ENCODE assay signal across 16 cellular contexts in the genomic region with DNA sequence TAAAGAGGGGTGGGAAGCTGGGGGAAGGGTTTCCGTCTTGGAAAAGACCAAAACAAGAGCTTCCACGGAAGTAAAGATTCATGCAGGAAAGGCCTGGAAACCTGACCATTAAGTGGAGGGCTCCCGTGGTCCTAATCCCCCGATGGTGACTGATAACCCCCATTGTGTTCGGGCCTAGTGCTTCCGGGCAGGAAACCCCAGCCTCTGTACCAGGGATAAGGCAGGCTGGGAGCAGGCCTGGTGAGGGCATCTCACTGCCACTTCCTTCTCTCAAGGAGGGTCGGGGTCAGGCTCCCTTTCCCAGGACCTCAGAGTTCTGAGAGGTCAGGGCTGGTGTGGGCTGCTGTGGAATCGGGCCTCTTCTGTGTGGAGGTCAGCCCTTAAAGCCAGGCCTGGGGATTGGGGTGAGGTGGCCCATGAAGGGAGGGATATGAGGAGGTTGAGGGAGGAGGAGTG.
DNase-seq lines count a peak whose midpoint lies in the region; ATAC-seq, FAIRE-seq and TF ChIP-seq lines count a peak whose summit lies in the region.
"Had no signal": no experiment of that assay in that cellular context is flagged by ENCODE, and none has a peak within 500 bp of the region (broad histone marks: within the 10 kb centered on the region; RNA-seq: fewer than 3 reads in every experiment).

No MANE protein-coding gene starts in this region.

- H3K9me1 ChIP-seq in K562 (ENCODE audit: control insufficient read depth, insufficient read depth, low read length): no peaks in the 10 kb centered on the region

- peak overlapping the region in 1 of 2 donors; percentile 60 for H3K27ac Mint-ChIP-seq in effector memory CD8-positive, alpha-beta T cell

- H3K27me3 ChIP-seq in K562 (ENCODE audit: control insufficient read depth in 2 of 2, insufficient read depth in 2 of 2, low read length in 2 of 2): no peaks in the 10 kb centered on the region
- no peaks in the 10 kb centered on the region for H3K27me3 ChIP-seq in upper lobe of right lung
- H3K27me3 ChIP-seq: SJCRH30 had no signal

- H3K4me2 ChIP-seq in K562 (ENCODE audit: insufficient read depth, low read length): no peak overlapping the region

- no peaks in the 10 kb centered on the region for H3K27me3 Mint-ChIP-seq in effector memory CD8-positive, alpha-beta T cell

- H3K4me3 ChIP-seq in K562 (no peak overlapping the region), mesodermal cell (ENCODE audit: extremely low read depth, insufficient read depth, low read length, poor library complexity, severe bottlenecking) (no peak overlapping the region), upper lobe of right lung (no peak overlapping the region)
- H3K4me3 ChIP-seq: SJCRH30 had no signal

- no peak for TF ChIP-seq RAD21 in K562 (CRISPR knock-in tag; conservative IDR thresholded peaks at IDR 0.05 in 1 of 2, IDR thresholded peaks at IDR 0.05 in 1 of 2)

- H3K9ac ChIP-seq in K562 (ENCODE audit: insufficient read depth in 1 of 2, low read depth in 2 of 2, low read length in 2 of 2): no peak overlapping the region

- in situ Hi-C loops in K562 (cut with MboI): no loop called here

- H3K4me3 Mint-ChIP-seq in effector memory CD8-positive, alpha-beta T cell: no peak overlapping the region

- CTCF ChIA-PET in K562 (lab: Yijun Ruan, JAX; ENCODE audit: low intra/inter-chr PET ratio): no interaction called here

- no peaks in the 10 kb centered on the region for H3K4me1 ChIP-seq in K562 (replicated peaks in 1 of 2; ENCODE audit: control insufficient read depth in 2 of 2, insufficient read depth in 2 of 2, low read length in 2 of 2)
- no peaks in the 10 kb centered on the region for H3K4me1 ChIP-seq in mesodermal cell (ENCODE audit: control insufficient read depth, insufficient read depth, low read length, poor library complexity, severe bottlenecking)
- H3K4me1 ChIP-seq in upper lobe of right lung: no peaks in the 10 kb centered on the region
- H3K4me1 ChIP-seq: Caco-2, SJCRH30 had no signal

- POLR2A ChIA-PET in K562 (lab: Yijun Ruan, JAX): no interaction called here

- no peaks in the 10 kb centered on the region; the same call in 1 of the 2 replicates for H3K9me3 ChIP-seq in K562 (replicated peaks; ENCODE audit: control insufficient read depth, insufficient read depth, low read depth, low read length)
- H3K9me3 ChIP-seq in mesodermal cell (ENCODE audit: control insufficient read depth, low read length): no peaks in the 10 kb centered on the region
- no peaks in the 10 kb centered on the region for H3K9me3 ChIP-seq in upper lobe of right lung
- H3K9me3 ChIP-seq: Caco-2, SJCRH30 had no signal

- intact Hi-C loops in K562 (cut with micrococcal nuclease): no loop called here
- intact Hi-C loops in upper lobe of right lung (cut with DNase I): no loop called here

- no TSS peak for BruUV-seq in K562 (replicated peaks; lab: Mats Ljungman, UMichigan)

- TF ChIP-seq CTCF in K562 (IDR thresholded peaks at IDR 0.05 in 2 of 3, conservative IDR thresholded peaks at IDR 0.05 in 1 of 3; ENCODE audit: insufficient read depth in 2 of 3, low read depth in 1 of 3, low read length in 3 of 3) (no peak), upper lobe of right lung (IDR thresholded peaks at IDR 0.05) (no peak)

- H4K20me1 ChIP-seq in K562 (replicated peaks; ENCODE audit: control insufficient read depth, insufficient read depth, low read length): no peaks in the 10 kb centered on the region

- no peak for TF ChIP-seq EP300 in K562 (IDR thresholded peaks at IDR 0.05; ENCODE audit: low read length)

- peaks cover 0 to 2% of the 10 kb centered on the region in 2 donors for H3K9me3 Mint-ChIP-seq in effector memory CD8-positive, alpha-beta T cell

- no peak for TF ChIP-seq POLR2A in K562 (conservative IDR thresholded peaks at IDR 0.05)

- 63% methylated on average over 8 of the region's 8 CpGs for WGBS in K562 (ENCODE audit: insufficient coverage, low coverage, missing lambda C conversion rate)
- WGBS in mesodermal cell (ENCODE audit: insufficient coverage in 2 of 2), 2 experiments: 66 to 71% methylated on average over 3 to 7 of the region's 8 CpGs

- DNase-seq in K562 (ENCODE audit: extremely low read depth in 1 of 4, low spot score in 3 of 4) (no peak), upper lobe of right lung (no peak), inferior parietal cortex (ENCODE audit: extremely low spot score) (no peak)
- DNase-seq in activated CD4-positive, alpha-beta T cell treated with anti-CD3 and anti-CD28 coated beads, Interleukin-2, amount 50 U/mL, for 1 hour: no peak
- no peak for DNase-seq in effector memory CD8-positive, alpha-beta T cell
- DNase-seq: Caco-2, DMS153, KG1, NCI-H1436, NCI-H2029 treated with DMSO at 0.1 percent for 48 hours, NCI-H510A, NCI-H774, RPMI8226, SJCRH30 had no signal

- peak overlapping the region; percentile 2; the same call in 1 of the 2 replicates for H2AFZ ChIP-seq in K562 (ENCODE audit: low read depth, low read length)

- H3K36me3 Mint-ChIP-seq in effector memory CD8-positive, alpha-beta T cell (ENCODE audit: insufficient read depth): no peaks in the 10 kb centered on the region

- H3K27ac ChIP-seq in K562 (ENCODE audit: extremely low read depth, low read depth, low read length) (no peak overlapping the region), mesodermal cell (ENCODE audit: low read depth, low read length, severe bottlenecking) (peak overlapping the region; percentile 59), upper lobe of right lung (no peak overlapping the region)
- H3K27ac ChIP-seq: SJCRH30 had no signal

- no peaks in the 10 kb centered on the region for H3K79me2 ChIP-seq in K562 (ENCODE audit: control insufficient read depth, insufficient read depth, low read length)

- ATAC-seq in K562 (no peak), esophagus mucosa (peak; percentile 33), upper lobe of right lung (peak; percentile 64)
- no peak for ATAC-seq in effector memory CD8-positive, alpha-beta T cell (replicated peaks)

- peaks cover 10 to 16% of the 10 kb centered on the region in 2 donors for H3K4me1 Mint-ChIP-seq in effector memory CD8-positive, alpha-beta T cell (ENCODE audit: low read depth in 2 of 2)

- FAIRE-seq in K562 (lab: Jason Lieb, UNC): no peak

- H3K36me3 ChIP-seq in K562 (ENCODE audit: control insufficient read depth, insufficient read depth, low read length): no peaks in the 10 kb centered on the region
- no peaks in the 10 kb centered on the region for H3K36me3 ChIP-seq in mesodermal cell (ENCODE audit: control insufficient read depth, insufficient read depth, low read length)
- H3K36me3 ChIP-seq in upper lobe of right lung: no peaks in the 10 kb centered on the region
- H3K36me3 ChIP-seq: SJCRH30 had no signal

TF ChIP-seq in K562, 482 proteins besides CTCF, POLR2A, EP300 and RAD21:
- TF ChIP-seq RBM34 (IDR thresholded peaks at IDR 0.05; ENCODE audit: borderline replicate concordance, insufficient read depth, low read length) (no peak), HCFC1 (IDR thresholded peaks at IDR 0.05; ENCODE audit: low read depth, low read length) (no peak), POU5F1 (IDR thresholded peaks at IDR 0.05; ENCODE audit: borderline replicate concordance, low read depth, low read length, partially characterized antibody) (no peak), ZNF431 (CRISPR knock-in tag; IDR thresholded peaks at IDR 0.05) (no peak), EZH2 (IDR thresholded peaks at IDR 0.05; ENCODE audit: borderline replicate concordance, low read depth, low read length) (no peak), PHF21A (IDR thresholded peaks at IDR 0.05; ENCODE audit: borderline replicate concordance, low read depth) (peak; percentile 31; the same call in 1 of the 2 replicates)
TF ChIP-seq in K562: peak in this region for 1.

Comparison
In these comparisons a context has a peak if more than half of its experiments do, and no peak if none do; other contexts are left out.
1. ATAC-seq: peak in esophagus mucosa (single experiment) and upper lobe of right lung (single experiment); none in K562 (single experiment) and effector memory CD8-positive, alpha-beta T cell (single experiment).